12 cellular contexts compared by ENCODE assay signal in genomic region chr12:42234970-42235369, GRCh38. TPM values are rescaled to one million over a fixed set of nuclear protein-coding genes. Genes with fewer than 3 reads are reported as not detected.
DNase-seq lines count a peak whose midpoint lies in the region; ATAC-seq and TF ChIP-seq lines count a peak whose summit lies in the region.
"Had no signal": no experiment of that assay in that cellular context is flagged by ENCODE, and none has a peak within 500 bp of the region (broad histone marks: within the 10 kb centered on the region; RNA-seq: fewer than 3 reads in every experiment).

No MANE protein-coding gene starts in this region.

- peak overlapping the region; percentile 67 for H3K4me3 Mint-ChIP-seq in neural crest cell
- H3K4me3 Mint-ChIP-seq: T-helper 1 cell treated with Interleukin-12 subunit alpha and Interleukin-12 subunit beta and Interleukin-4 antibody, amounts not matched to agents 30 μg/mL and 1 μg/mL, for 36 hours had no signal

- H3K4me1 ChIP-seq in KMS-11 (ENCODE audit: low read depth, poor library complexity, severe bottlenecking): peaks cover 41% of the 10 kb centered on the region

- peaks cover 8% of the 10 kb centered on the region for H3K36me3 Mint-ChIP-seq in neural crest cell (ENCODE audit: low read depth)

- H3K36me3 ChIP-seq in KMS-11 (ENCODE audit: insufficient read depth): no peaks in the 10 kb centered on the region

- H3K4me2 ChIP-seq in KMS-11: 0 out of 2 replicates have a peak overlapping the region, but pooled peaks have one; percentile 100

- no peak overlapping the region for H3K27ac ChIP-seq in KMS-11
- H3K27ac ChIP-seq: C4-2B, pancreas had no signal

- no peaks in the 10 kb centered on the region for H3K27me3 Mint-ChIP-seq in neural crest cell (ENCODE audit: low read depth)

- H3K9ac ChIP-seq in KMS-11: no peak overlapping the region

- no peaks in the 10 kb centered on the region for H3K9me3 Mint-ChIP-seq in neural crest cell
- H3K9me3 Mint-ChIP-seq: T-helper 1 cell treated with Interleukin-12 subunit alpha and Interleukin-12 subunit beta and Interleukin-4 antibody, amounts not matched to agents 30 μg/mL and 1 μg/mL, for 36 hours had no signal

- H3K27me3 ChIP-seq in KMS-11 (ENCODE audit: insufficient read depth, low read depth): no peaks in the 10 kb centered on the region
- H3K27me3 ChIP-seq: pancreas had no signal

- in situ Hi-C loops in KBM-7 (cut with MboI; ENCODE audit: low pct_unique_long_range_greater_than_20kb, low sequenced_read_pairs): no loop called here

- H4K20me1 ChIP-seq in KMS-11 (ENCODE audit: insufficient read depth): peaks cover 11% of the 10 kb centered on the region; the same call in 1 of the 2 replicates

- peaks cover 30% of the 10 kb centered on the region for H3K4me1 Mint-ChIP-seq in neural crest cell

- DNase-seq in AG08395 (ENCODE audit: low spot score) (peak; percentile 14), fibroblast of gingiva (ENCODE audit: low read depth) (peak; percentile 66), neural crest cell (ENCODE audit: low read depth, low spot score) (no peak), KBM-7 (no peak), anterior cingulate cortex (lab: John Stamatoyannopoulos, UW) (no peak), hepatic stellate cell (ENCODE audit: low spot score) (no peak)
- DNase-seq: activated CD8-positive, alpha-beta memory T cell treated with anti-CD3 and anti-CD28 coated beads for 24 hours; pancreas had no signal

- peaks cover 58% of the 10 kb centered on the region for H3K79me2 ChIP-seq in KMS-11 (ENCODE audit: insufficient read depth, low read depth)

- ATAC-seq in GM21360 (IDR thresholded peaks at IDR 0.05; ENCODE audit: unreplicated experiment): no peak
- ATAC-seq: pancreas had no signal

- no peak for TF ChIP-seq CTCF in KMS-11 (conservative IDR thresholded peaks at IDR 0.05; ENCODE audit: low read depth, low read length)
- TF ChIP-seq CTCF in neural crest cell (conservative IDR thresholded peaks at IDR 0.05): no peak

- H2AFZ ChIP-seq in KMS-11 (ENCODE audit: low read depth): no peak overlapping the region

- no peak overlapping the region for H3K4me3 ChIP-seq in KMS-11 (IDR thresholded peaks at IDR 0.05; ENCODE audit: insufficient read depth, low read depth, low read length)
- H3K4me3 ChIP-seq: pancreas had no signal

- H3K27ac Mint-ChIP-seq in neural crest cell (ENCODE audit: unreplicated experiment): no peak overlapping the region
- H3K27ac Mint-ChIP-seq: T-helper 1 cell treated with Interleukin-12 subunit alpha and Interleukin-12 subunit beta and Interleukin-4 antibody, amounts not matched to agents 30 μg/mL and 1 μg/mL, for 36 hours had no signal

RNA-seq across cellular contexts. Expression of gene YAF2, which starts 3.1 kb away (rescaled TPM):
- total RNA-seq in neural crest cell: 27.4 and 33.6 TPM in 2 replicates

Comparison
In these comparisons a context has a peak if more than half of its experiments do, and no peak if none do; other contexts are left out.
1. DNase-seq: peak in AG08395 (single experiment) and fibroblast of gingiva (single experiment); none in neural crest cell (single experiment), KBM-7 (single experiment), anterior cingulate cortex (0 of 58) and hepatic stellate cell (single experiment).